12 cellular contexts compared by ENCODE assay signal in genomic region chr13:33279898-33280549, GRCh38. TPM values are rescaled to one million over a fixed set of nuclear protein-coding genes. Genes with fewer than 3 reads are reported as not detected.
DNase-seq lines count a peak whose midpoint lies in the region; ATAC-seq and TF ChIP-seq lines count a peak whose summit lies in the region.
"Had no signal": no experiment of that assay in that cellular context is flagged by ENCODE, and none has a peak within 500 bp of the region (broad histone marks: within the 10 kb centered on the region; RNA-seq: fewer than 3 reads in every experiment).

No MANE protein-coding gene starts in this region.

- H3K9me3 ChIP-seq in mucosa of rectum (ENCODE audit: control insufficient read depth in 2 of 2, low read length in 2 of 2), result no peaks in the 10 kb centered on the region
- no peaks in the 10 kb centered on the region for H3K9me3 ChIP-seq in OCI-LY7 (ENCODE audit: low read length)
- H3K9me3 ChIP-seq: BLaER1 had no signal

- H3K9ac ChIP-seq in mucosa of rectum (ENCODE audit: low read depth in 1 of 2, low read length in 2 of 2), result peak overlapping the region in 1 of 2 donors; percentile 18
- H3K9ac ChIP-seq: BLaER1 had no signal

- H3K27me3 ChIP-seq in mucosa of rectum (ENCODE audit: control insufficient read depth in 2 of 2, insufficient read depth in 2 of 2, low read length in 2 of 2), result no peaks in the 10 kb centered on the region

- no peak for ATAC-seq in HG02852 (IDR thresholded peaks at IDR 0.05; ENCODE audit: unreplicated experiment)

- no peaks in the 10 kb centered on the region for H3K9me2 ChIP-seq in OCI-LY7 (ENCODE audit: insufficient read depth, low read length)

- H3K36me3 ChIP-seq in mucosa of rectum (ENCODE audit: control insufficient read depth in 2 of 2, insufficient read depth in 2 of 2, low read length in 2 of 2) (peaks cover 0 to 2% of the 10 kb centered on the region in 2 donors), OCI-LY7 (ENCODE audit: insufficient read depth, low read length) (no peaks in the 10 kb centered on the region)
- H3K36me3 ChIP-seq: BLaER1 had no signal

- peak; percentile 31 for DNase-seq in AG08395 (ENCODE audit: low spot score)
- DNase-seq in NOMO-1 treated with DMSO at 0.1 percent for 48 hours (lab: John Stamatoyannopoulos, UW; ENCODE audit: unreplicated experiment), result peak; percentile 37
- DNase-seq in epithelial cell of esophagus (ENCODE audit: low read depth), result peak; percentile 96
- DNase-seq in OCI-LY7 (ENCODE audit: low spot score), result no peak
- DNase-seq in activated T-cell treated with anti-CD3 and anti-CD28 coated beads for 4 hours, result no peak
- no peak for DNase-seq in NCI-H2081 treated with DMSO at 0.1 percent for 48 hours (lab: John Stamatoyannopoulos, UW)
- DNase-seq: activated CD8-positive, alpha-beta memory T cell treated with anti-CD3 and anti-CD28 coated beads for 24 hours; effector CD4-positive, alpha-beta T cell; retina had no signal

- no peaks in the 10 kb centered on the region for H3K79me2 ChIP-seq in OCI-LY7 (ENCODE audit: insufficient read depth, low read depth, low read length)

- POLR2A ChIA-PET in OCI-LY7 (lab: Charles Lee), result interaction anchor here (1.5 kb wide), 1 partner anchor 11 kb away, joined by 3 read pairs; no protein-coding TSS in a partner anchor

- H3K27ac ChIP-seq in mucosa of rectum (ENCODE audit: low read depth in 2 of 2, low read length in 2 of 2), result peak overlapping the region; percentile 77
- H3K27ac ChIP-seq in OCI-LY7 (ENCODE audit: low read depth, low read length, poor library complexity, severe bottlenecking), result no peak overlapping the region
- H3K27ac ChIP-seq: BLaER1 had no signal

- no peaks in the 10 kb centered on the region for H4K20me1 ChIP-seq in OCI-LY7 (ENCODE audit: insufficient read depth, low read length)
- H4K20me1 ChIP-seq: BLaER1 had no signal

- no TSS peak for BruUV-seq in OCI-LY7 (replicated peaks; lab: Mats Ljungman, UMichigan)

- H3K4me2 ChIP-seq in OCI-LY7 (ENCODE audit: low read length), result no peak overlapping the region
- H3K4me2 ChIP-seq: BLaER1 had no signal

- H3K4me3 ChIP-seq in epithelial cell of esophagus (ENCODE audit: low read length), result no peak overlapping the region
- H3K4me3 ChIP-seq in mucosa of rectum (ENCODE audit: low read length in 2 of 2), result peak overlapping the region in 1 of 2 donors; percentile 21
- H3K4me3 ChIP-seq in OCI-LY7 (ENCODE audit: low read depth, low read length, poor library complexity, severe bottlenecking), result no peak overlapping the region
- H3K4me3 ChIP-seq: BLaER1 had no signal

- H3K4me1 ChIP-seq in mucosa of rectum (ENCODE audit: control insufficient read depth in 2 of 2, insufficient read depth in 2 of 2, low read length in 2 of 2), result peaks cover 9 to 22% of the 10 kb centered on the region in 2 donors
- no peaks in the 10 kb centered on the region for H3K4me1 ChIP-seq in OCI-LY7 (ENCODE audit: insufficient read depth, low read length, poor library complexity, severe bottlenecking)
- H3K4me1 ChIP-seq: BLaER1 had no signal

- CTCF ChIA-PET in OCI-LY7 (lab: Charles Lee; ENCODE audit: unreplicated experiment), result no interaction called here

- intact Hi-C loops in OCI-LY7 (cut with micrococcal nuclease; ENCODE audit: unreplicated experiment), result no loop called here

- H2AFZ ChIP-seq in OCI-LY7 (ENCODE audit: low read length), result no peak overlapping the region

- TF ChIP-seq CTCF in epithelial cell of esophagus (IDR thresholded peaks at IDR 0.05; ENCODE audit: insufficient read depth, low read depth, low read length, missing control alignments) (no peak), OCI-LY7 (conservative IDR thresholded peaks at IDR 0.05; ENCODE audit: low read length) (no peak)

RNA-seq across cellular contexts. Expression of gene STARD13, which starts 5.5 kb away (rescaled TPM):
- total RNA-seq in OCI-LY7 (2014; rRNA removed; shearing (Covaris generic)), result 0.39 TPM in 1 of 2 replicates, not detected in the other
- total RNA-seq in OCI-LY7 (2022), result 0.48 and 0.57 TPM in 2 replicates

Comparison
In these comparisons a context has a peak if more than half of its experiments do, and no peak if none do; other contexts are left out.
1. DNase-seq: peak in AG08395 (single experiment), NOMO-1 treated with DMSO at 0.1 percent for 48 hours (single experiment) and epithelial cell of esophagus (single experiment); none in OCI-LY7 (single experiment), activated T-cell treated with anti-CD3 and anti-CD28 coated beads for 4 hours (single experiment) and NCI-H2081 treated with DMSO at 0.1 percent for 48 hours (single experiment).